ENCODE assay signal across 19 cellular contexts in the genomic region with DNA sequence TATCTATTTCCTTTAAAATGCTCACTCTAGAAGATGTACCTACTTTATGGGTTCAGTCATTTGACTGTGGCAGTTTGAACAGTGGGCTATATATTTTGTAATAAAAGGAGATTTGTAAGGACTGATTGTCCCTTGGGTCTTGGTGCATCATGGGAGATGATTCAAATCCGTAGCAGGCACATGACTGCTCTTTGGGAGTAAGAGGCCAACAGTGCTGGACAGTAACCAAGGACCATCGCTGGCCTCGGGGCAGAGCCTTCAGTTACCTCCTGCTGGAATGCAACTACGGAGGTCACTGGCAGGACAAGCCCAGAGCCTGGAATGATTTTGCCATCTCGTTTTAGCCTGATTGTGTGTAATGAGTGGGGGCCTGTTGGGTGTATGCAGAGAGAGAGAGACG. TPM values are rescaled to one million over a fixed set of nuclear protein-coding genes. Genes with fewer than 3 reads are reported as not detected.
"Had no signal": no experiment of that assay in that cellular context is flagged by ENCODE, and none has a peak within 500 bp of the region (broad histone marks: within the 10 kb centered on the region; RNA-seq: fewer than 3 reads in every experiment).

No MANE protein-coding gene starts in this region.

- H3K27me3 ChIP-seq: adrenal gland, ascending aorta, esophagus squamous epithelium had no signal

- H3K36me3 ChIP-seq: adrenal gland, ascending aorta, esophagus squamous epithelium had no signal

- DNase-seq: activated T-cell treated with anti-CD3 and anti-CD28 coated beads, Interleukin-2, amount 50 U/mL, for 1 hour; central memory CD4-positive, alpha-beta T cell; dermis blood vessel endothelial cell; effector memory CD8-positive, alpha-beta T cell; esophagus squamous epithelium; immature natural killer cell; naive thymus-derived CD4-positive, alpha-beta T cell; stimulated activated CD4-positive, alpha-beta T cell treated with anti-CD3 and anti-CD28 coated beads, Interleukin-4, amount 100 ng/mL, for 4 hours; stimulated activated naive CD8-positive, alpha-beta T cell treated with anti-CD3 and anti-CD28 coated beads, Interleukin-15, Interleukin-2, amounts not matched to agents 100 U/mL and 50 U/mL, for 24 hours; T-helper 9 cell had no signal

- ATAC-seq: activated T-helper 17 cell treated with anti-CD3 and anti-CD28 coated beads, Interleukin-2, amount 50 U/mL, for 72 hours; effector memory CD8-positive, alpha-beta T cell; left lobe of liver; naive thymus-derived CD4-positive, alpha-beta T cell; stimulated activated naive CD8-positive, alpha-beta T cell treated with anti-CD3 and anti-CD28 coated beads, Interleukin-15, Interleukin-2, amounts not matched to agents 100 U/mL and 50 U/mL, for 24 hours had no signal

- H3K27ac Mint-ChIP-seq: activated naive CD8-positive, alpha-beta T cell; activated T-helper 17 cell treated with anti-CD3 and anti-CD28 coated beads, Interleukin-2, amount 50 U/mL, for 72 hours; effector memory CD8-positive, alpha-beta T cell; immature natural killer cell; progenitor cell of endocrine pancreas had no signal

- H3K4me1 Mint-ChIP-seq: activated T-helper 17 cell treated with anti-CD3 and anti-CD28 coated beads, Interleukin-2, amount 50 U/mL, for 72 hours; immature natural killer cell; naive thymus-derived CD4-positive, alpha-beta T cell; neural crest cell had no signal

- H3K4me3 ChIP-seq: adrenal gland, ascending aorta, esophagus squamous epithelium, lung had no signal

- H3K4me3 Mint-ChIP-seq: activated naive CD8-positive, alpha-beta T cell; activated T-helper 17 cell treated with anti-CD3 and anti-CD28 coated beads, Interleukin-2, amount 50 U/mL, for 72 hours; effector memory CD8-positive, alpha-beta T cell; immature natural killer cell; naive thymus-derived CD4-positive, alpha-beta T cell; neural crest cell had no signal

- H3K27ac ChIP-seq: adrenal gland, ascending aorta, esophagus squamous epithelium had no signal

- H3K4me1 ChIP-seq: adrenal gland had no signal

- H3K9me3 ChIP-seq: adrenal gland, ascending aorta, esophagus squamous epithelium had no signal

- H3K9me3 Mint-ChIP-seq: activated T-helper 17 cell treated with anti-CD3 and anti-CD28 coated beads, Interleukin-2, amount 50 U/mL, for 72 hours had no signal

- H3K36me3 Mint-ChIP-seq: activated naive CD8-positive, alpha-beta T cell had no signal

RNA-seq across cellular contexts. Expression of a gene that starts 7.0 kb away (rescaled TPM):
- total RNA-seq: activated T-helper 17 cell treated with anti-CD3 and anti-CD28 coated beads, Interleukin-2, amount 50 U/mL, for 72 hours; T-helper 1 cell treated with Interleukin-12 subunit alpha and Interleukin-12 subunit beta and Interleukin-4 antibody, amounts not matched to agents 30 ng/mL and 1 ng/mL, for 36 hours had no signal
- polyA plus RNA-seq: naive thymus-derived CD4-positive, alpha-beta T cell had no signal
